ENCODE assay signal across 8 cellular contexts in genomic region chr20:37525810-37526209, GRCh38. TPM values are rescaled to one million over a fixed set of nuclear protein-coding genes. Genes with fewer than 3 reads are reported as not detected.
DNase-seq lines count a peak whose midpoint lies in the region; ATAC-seq and TF ChIP-seq lines count a peak whose summit lies in the region.

No MANE protein-coding gene starts in this region.

- DNase-seq in activated T-cell treated with anti-CD3 and anti-CD28 coated beads, Interleukin-2, amount 50 U/mL, for 72 hours = no peak
- no peak for DNase-seq in activated T-cell treated with anti-CD3 and anti-CD28 coated beads, Interleukin-2, amount 50 U/mL, for 48 hours
- DNase-seq in ascending aorta (ENCODE audit: low spot score in 2 of 2) (no peak), right lobe of liver (peak in 1 of 3 donors; percentile 36), tibial artery (no peak), WERI-Rb-1 (no peak)

- peak overlapping the region; percentile 88 to 90 for H3K4me3 Mint-ChIP-seq in activated T-cell treated with anti-CD3 and anti-CD28 coated beads, Interleukin-2, amount 50 U/mL, for 72 hours

- no peaks in the 10 kb centered on the region for H3K36me3 ChIP-seq in ascending aorta
- H3K36me3 ChIP-seq in right lobe of liver = no peaks in the 10 kb centered on the region
- no peaks in the 10 kb centered on the region for H3K36me3 ChIP-seq in tibial artery
- H3K36me3 ChIP-seq in WERI-Rb-1 = peaks cover 21% of the 10 kb centered on the region

- TF ChIP-seq CTCF in ascending aorta (IDR thresholded peaks at IDR 0.05) (no peak), right lobe of liver (IDR thresholded peaks at IDR 0.05) (no peak), tibial artery (IDR thresholded peaks at IDR 0.05) (no peak), WERI-Rb-1 (IDR thresholded peaks at IDR 0.05; ENCODE audit: low read depth, low read length) (no peak)

- H3K9me3 ChIP-seq in ascending aorta (no peaks in the 10 kb centered on the region), right lobe of liver (no peaks in the 10 kb centered on the region), tibial artery (no peaks in the 10 kb centered on the region), WERI-Rb-1 (ENCODE audit: severe bottlenecking) (peaks cover 7% of the 10 kb centered on the region)

- no peaks in the 10 kb centered on the region for H3K9me3 Mint-ChIP-seq in activated T-cell treated with anti-CD3 and anti-CD28 coated beads, Interleukin-2, amount 50 U/mL, for 72 hours

- H3K4me1 ChIP-seq in ascending aorta (peaks cover 0 to 9% of the 10 kb centered on the region in 2 donors), right lobe of liver (peaks cover 0 to 29% (median 10%) of the 10 kb centered on the region in 4 donors), tibial artery (peaks cover 0 to 61% (median 45%) of the 10 kb centered on the region in 4 donors)

- no peaks in the 10 kb centered on the region for H3K27me3 Mint-ChIP-seq in activated T-cell treated with anti-CD3 and anti-CD28 coated beads, Interleukin-2, amount 50 U/mL, for 72 hours (ENCODE audit: low read depth)

- peak overlapping the region; percentile 96 for H3K4me3 ChIP-seq in ascending aorta
- peak overlapping the region in 2 of 3 donors; percentile 100 for H3K4me3 ChIP-seq in right lobe of liver
- H3K4me3 ChIP-seq in tibial artery = peak overlapping the region; percentile 96 to 100
- no peak overlapping the region for H3K4me3 ChIP-seq in WERI-Rb-1 (ENCODE audit: low read depth, low read length)

- peaks cover 55% of the 10 kb centered on the region for H3K4me1 Mint-ChIP-seq in activated T-cell treated with anti-CD3 and anti-CD28 coated beads, Interleukin-2, amount 50 U/mL, for 72 hours (ENCODE audit: low read depth)

- TF ChIP-seq POLR2A in right lobe of liver (IDR thresholded peaks at IDR 0.05) = no peak

- WGBS in right lobe of liver (ENCODE audit: insufficient coverage, low coverage, low lambda C conversion rate, missing lambda C conversion rate) = 28% methylated on average over 5 of the region's 5 CpGs

- no peak overlapping the region for H3K27ac ChIP-seq in ascending aorta
- H3K27ac ChIP-seq in right lobe of liver = peak overlapping the region in 2 of 3 donors; percentile 100
- peak overlapping the region in 1 of 2 donors; percentile 96 for H3K27ac ChIP-seq in tibial artery
- no peak overlapping the region for H3K27ac ChIP-seq in WERI-Rb-1

- no peaks in the 10 kb centered on the region for H3K27me3 ChIP-seq in ascending aorta
- H3K27me3 ChIP-seq in right lobe of liver = no peaks in the 10 kb centered on the region
- no peaks in the 10 kb centered on the region for H3K27me3 ChIP-seq in tibial artery
- no peaks in the 10 kb centered on the region for H3K27me3 ChIP-seq in WERI-Rb-1 (ENCODE audit: insufficient read depth, low read depth, severe bottlenecking)

- no peak overlapping the region for H3K27ac Mint-ChIP-seq in activated T-cell treated with anti-CD3 and anti-CD28 coated beads, Interleukin-2, amount 50 U/mL, for 72 hours

- no peak for ATAC-seq in activated T-cell treated with anti-CD3 and anti-CD28 coated beads, Interleukin-2, amount 50 U/mL, for 72 hours (replicated peaks in 1 of 2)
- ATAC-seq in right lobe of liver (no peak), HG03571 (IDR thresholded peaks at IDR 0.05; ENCODE audit: unreplicated experiment) (no peak), GM19463 (IDR thresholded peaks at IDR 0.05; ENCODE audit: unreplicated experiment) (no peak)

- intact Hi-C loops in ascending aorta (cut with DNase I) (loop anchor here (5.0 kb wide), 1 partner anchor 129 kb away; no protein-coding TSS in a partner anchor), right lobe of liver (cut with DNase I) (loop anchor here (5.0 to 10.0 kb wide), 2 partner anchors 131 to 134 kb away; no protein-coding TSS in a partner anchor), tibial artery (cut with DNase I; ENCODE audit: low total_unique reads) (no loop called here)

- peaks cover 1 to 4% of the 10 kb centered on the region in 2 donors for H3K36me3 Mint-ChIP-seq in activated T-cell treated with anti-CD3 and anti-CD28 coated beads, Interleukin-2, amount 50 U/mL, for 72 hours (ENCODE audit: insufficient read depth in 2 of 2)

RNA-seq across cellular contexts. Expression of gene BLCAP, which starts 1.9 kb away (rescaled TPM):
- total RNA-seq in activated T-cell treated with anti-CD3 and anti-CD28 coated beads, Interleukin-2, amount 50 U/mL, for 72 hours = 10 to 100 TPM; 35.5 to 39.2 TPM
- total RNA-seq in ascending aorta (43.9 TPM), right lobe of liver (10 to 100 TPM; 32.7 to 75.5 (median 47.8) TPM)

RNA-seq across cellular contexts. Expression of gene NNAT, which starts 4.8 kb away (rescaled TPM):
- under 1 TPM; 0.19 to 0.93 TPM for total RNA-seq in activated T-cell treated with anti-CD3 and anti-CD28 coated beads, Interleukin-2, amount 50 U/mL, for 72 hours
- total RNA-seq in ascending aorta (not detected), right lobe of liver (not detected)

Comparison
In these comparisons a context has a peak if more than half of its experiments do, and no peak if none do; other contexts are left out.
1. H3K27ac ChIP-seq: peak in right lobe of liver (2 of 3); none in ascending aorta (0 of 2) and WERI-Rb-1 (single experiment).